ENCODE assay signal across 15 cellular contexts in the genomic region with DNA sequence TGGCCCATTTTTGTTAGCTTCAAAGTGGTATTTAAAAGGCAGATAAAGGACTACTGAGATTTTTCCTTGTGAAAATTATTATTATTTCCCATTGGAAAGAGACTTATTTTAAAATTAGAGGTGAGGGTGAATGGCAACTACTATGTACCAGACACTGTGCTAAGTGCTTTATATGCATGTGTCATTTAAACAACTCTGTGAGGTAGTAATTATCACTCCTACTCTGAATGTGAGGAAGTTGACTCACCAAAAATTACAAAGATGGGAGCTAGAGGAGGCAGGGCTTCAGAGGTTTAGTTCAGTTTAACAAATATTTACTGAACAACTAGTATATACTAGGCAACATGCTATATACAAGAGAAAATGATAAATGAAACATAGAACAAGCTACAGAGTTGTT.
"Had no signal": no experiment of that assay in that cellular context is flagged by ENCODE, and none has a peak within 500 bp of the region (broad histone marks: within the 10 kb centered on the region; RNA-seq: fewer than 3 reads in every experiment).

No MANE protein-coding gene starts in this region.

- H3K27ac Mint-ChIP-seq: activated CD4-positive, alpha-beta memory T cell treated with anti-CD3 and anti-CD28 coated beads, Interleukin-2, amount 10 ng/mL, durations not matched to agents 7 days and 5 days; nephron; T-cell had no signal

- DNase-seq: activated CD4-positive, alpha-beta memory T cell treated with anti-CD3 and anti-CD28 coated beads, Interleukin-2, amount 10 ng/mL, durations not matched to agents 7 days and 5 days; activated CD8-positive, alpha-beta memory T cell treated with anti-CD3 and anti-CD28 coated beads, Interleukin-2, amount 50 U/mL, for 4 hours; foreskin melanocyte; head of caudate nucleus; kidney glomerular epithelial cell; nucleus accumbens; posterior cingulate gyrus; SK-N-SH; stimulated activated CD4-positive, alpha-beta T cell treated with anti-CD3 and anti-CD28 coated beads, Interleukin-15, amount 100 ng/mL, for 24 hours; stimulated activated CD4-positive, alpha-beta T cell treated with anti-CD3 and anti-CD28 coated beads, Interleukin-4, amount 100 ng/mL, for 24 hours; stimulated activated naive CD4-positive, alpha-beta T cell treated with Interleukin-2 at 50 U/mL for 16 hours; T-cell; T-helper 9 cell had no signal

- ATAC-seq: T-cell had no signal

- H3K27ac ChIP-seq: suprapubic skin had no signal

- H3K4me3 Mint-ChIP-seq: activated CD4-positive, alpha-beta memory T cell treated with anti-CD3 and anti-CD28 coated beads, Interleukin-2, amount 10 ng/mL, durations not matched to agents 7 days and 5 days; nephron; T-cell had no signal

- H3K4me1 Mint-ChIP-seq: nephron had no signal

- H3K27me3 ChIP-seq: suprapubic skin had no signal

- H3K9me3 Mint-ChIP-seq: activated CD4-positive, alpha-beta memory T cell treated with anti-CD3 and anti-CD28 coated beads, Interleukin-2, amount 10 ng/mL, durations not matched to agents 7 days and 5 days; T-cell had no signal

- H3K36me3 ChIP-seq: suprapubic skin had no signal

- H3K9me3 ChIP-seq: SK-N-SH, suprapubic skin had no signal

- H3K4me3 ChIP-seq: suprapubic skin had no signal

- H3K4me1 ChIP-seq: suprapubic skin had no signal

- H3K36me3 Mint-ChIP-seq: T-cell had no signal
